In the genomic region with DNA sequence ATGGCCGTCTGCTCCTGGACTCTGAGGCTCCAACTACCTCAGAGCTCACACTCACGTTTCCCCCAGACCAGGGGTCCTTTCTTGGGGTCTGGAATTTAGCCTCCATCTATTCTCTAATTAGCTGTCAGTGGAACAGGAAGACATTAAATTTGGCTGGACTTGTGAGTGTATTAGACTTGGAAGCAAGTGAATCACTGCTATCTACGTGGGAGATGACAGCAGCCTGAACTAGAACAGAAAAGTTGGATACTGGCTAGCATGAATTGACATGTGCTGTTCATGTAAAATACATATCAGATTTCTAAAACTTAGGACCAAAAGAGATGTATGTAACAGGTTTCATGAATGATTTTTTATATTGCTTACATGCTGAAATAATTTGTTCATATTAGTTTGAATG, we compare ENCODE assay signal across 14 cellular contexts. TPM values are rescaled to one million over a fixed set of nuclear protein-coding genes. Genes with fewer than 3 reads are reported as not detected.
A peak's percentile ranks its signal among the peaks of the same experiment; 100 is the strongest.
DNase-seq lines count a peak whose midpoint lies in the region; ATAC-seq and TF ChIP-seq lines count a peak whose summit lies in the region.
"Had no signal": no experiment of that assay in that cellular context is flagged by ENCODE, and none has a peak within 500 bp of the region (broad histone marks: within the 10 kb centered on the region; RNA-seq: fewer than 3 reads in every experiment).

No MANE protein-coding gene starts in this region.

- H3K27ac ChIP-seq in esophagus muscularis mucosa (replicated peaks in 1 of 4): peak overlapping the region; percentile 83 to 85 (median 84)
- peak overlapping the region; percentile 22 for H3K27ac ChIP-seq in muscle layer of colon (ENCODE audit: low read depth, low read length)
- peak overlapping the region; percentile 18 to 73 (median 33) for H3K27ac ChIP-seq in thyroid gland

- no peaks in the 10 kb centered on the region for H3K9me3 ChIP-seq in esophagus muscularis mucosa
- H3K9me3 ChIP-seq in muscle layer of colon (ENCODE audit: low read length): no peaks in the 10 kb centered on the region
- H3K9me3 ChIP-seq in thyroid gland: no peaks in the 10 kb centered on the region

- no peak for ATAC-seq in esophagus mucosa
- ATAC-seq in GM21717 (IDR thresholded peaks at IDR 0.05; ENCODE audit: unreplicated experiment): no peak
- ATAC-seq: T-helper 17 cell had no signal

- H3K36me3 ChIP-seq in esophagus muscularis mucosa (peaks cover 20 to 51% (median 36%) of the 10 kb centered on the region in 4 donors), muscle layer of colon (ENCODE audit: insufficient read depth, low read length) (peaks cover 34% of the 10 kb centered on the region), thyroid gland (peaks cover 26 to 28% of the 10 kb centered on the region in 2 donors)

- H3K4me3 ChIP-seq in esophagus muscularis mucosa (peak overlapping the region in 2 of 4 donors; percentile 7 to 8), muscle layer of colon (ENCODE audit: low read depth in 1 of 2, low read length in 2 of 2) (no peak overlapping the region), thyroid gland (replicated peaks in 1 of 3) (no peak overlapping the region)

- WGBS in esophagus muscularis mucosa: 44% methylated on average over 3 of the region's 3 CpGs
- WGBS in thyroid gland, 2 donors: 64 to 80% methylated on average over 3 of the region's 3 CpGs

- TF ChIP-seq CTCF in esophagus muscularis mucosa (IDR thresholded peaks at IDR 0.05) (no peak), thyroid gland (IDR thresholded peaks at IDR 0.05) (no peak)

- H3K27me3 ChIP-seq in esophagus muscularis mucosa (no peaks in the 10 kb centered on the region), muscle layer of colon (ENCODE audit: control insufficient read depth in 1 of 2, insufficient read depth in 2 of 2, low read length in 2 of 2) (no peaks in the 10 kb centered on the region), thyroid gland (no peaks in the 10 kb centered on the region)

- H3K9ac ChIP-seq in muscle layer of colon (ENCODE audit: low read length): no peak overlapping the region

- TF ChIP-seq POLR2A in esophagus muscularis mucosa (IDR thresholded peaks at IDR 0.05; ENCODE audit: low read depth): no peak
- TF ChIP-seq POLR2A in thyroid gland (IDR thresholded peaks at IDR 0.05): no peak

- intact Hi-C loops in esophagus muscularis mucosa (cut with DNase I) (no loop called here), thyroid gland (cut with DNase I) (no loop called here)

- TF ChIP-seq EP300 in esophagus muscularis mucosa (IDR thresholded peaks at IDR 0.05): no peak

- DNase-seq in LHCN-M2 (ENCODE audit: low read depth): peak; percentile 20
- DNase-seq in esophagus muscularis mucosa (ENCODE audit: extremely low spot score): no peak
- DNase-seq in thyroid gland: no peak
- no peak for DNase-seq in LoVo (ENCODE audit: low spot score)
- no peak for DNase-seq in putamen (ENCODE audit: low spot score)
- DNase-seq: activated CD4-positive, alpha-beta T cell treated with anti-CD3 and anti-CD28 coated beads for 48 hours; mammary epithelial cell; NCI-H1417; stimulated activated CD4-positive, alpha-beta T cell treated with anti-CD3 and anti-CD28 coated beads, Interleukin-2, amount 100 ng/mL, for 48 hours; stimulated activated naive CD4-positive, alpha-beta T cell; T-helper 17 cell had no signal

- peaks cover 28 to 51% (median 43%) of the 10 kb centered on the region in 4 donors for H3K4me1 ChIP-seq in esophagus muscularis mucosa
- peaks cover 17% of the 10 kb centered on the region for H3K4me1 ChIP-seq in muscle layer of colon (ENCODE audit: insufficient read depth, low read length)
- H3K4me1 ChIP-seq in thyroid gland: peaks cover 10 to 12% of the 10 kb centered on the region in 2 donors

RNA-seq across cellular contexts. Expression of gene TAF5L, which starts 28.0 kb away (rescaled TPM):
- total RNA-seq in LHCN-M2 (2014; rRNA removed) (15.0 and 18.6 TPM in 2 replicates), esophagus muscularis mucosa (10 to 100 TPM; 18.7 to 29.6 (median 23.4) TPM), thyroid gland (10 to 100 TPM; 14.9 to 26.1 (median 18.4) TPM), esophagus mucosa (11.6 TPM)
- 9.5 TPM for polyA plus RNA-seq in LHCN-M2 (2012)

RNA-seq across cellular contexts. Expression of gene URB2, which starts 28.2 kb away (rescaled TPM):
- total RNA-seq in LHCN-M2 (2014; rRNA removed) (14.1 and 17.2 TPM in 2 replicates), esophagus muscularis mucosa (10 to 100 TPM in 1 of 4 donors, 1 to 10 TPM in 3; 5.0 to 14.6 (median 8.3) TPM), thyroid gland (10 to 100 TPM in 1 of 4 donors, 1 to 10 TPM in 3; 6.4 to 14.9 (median 7.1) TPM), esophagus mucosa (6.3 TPM)
- polyA plus RNA-seq in LHCN-M2 (2012): 4.2 TPM

RNA-seq across cellular contexts. Expression of gene ABCB10, which starts 39.4 kb away (rescaled TPM):
- total RNA-seq in LHCN-M2 (2014; rRNA removed) (21.6 and 23.1 TPM in 2 replicates), esophagus muscularis mucosa (10 to 100 TPM; 14.1 to 28.7 (median 21.3) TPM), thyroid gland (10 to 100 TPM; 13.7 to 22.6 (median 17.8) TPM), esophagus mucosa (11.3 TPM)
- polyA plus RNA-seq in LHCN-M2 (2012): 5.0 TPM

Comparison
In these comparisons a context has a peak if more than half of its experiments do, and no peak if none do; other contexts are left out.
1. H3K27ac ChIP-seq: peak in every context shown above with its lines; median percentile 84 in esophagus muscularis mucosa; 33 in thyroid gland; 22 in muscle layer of colon.